Comparison of ENCODE assay signal across 11 cellular contexts in the genomic region with DNA sequence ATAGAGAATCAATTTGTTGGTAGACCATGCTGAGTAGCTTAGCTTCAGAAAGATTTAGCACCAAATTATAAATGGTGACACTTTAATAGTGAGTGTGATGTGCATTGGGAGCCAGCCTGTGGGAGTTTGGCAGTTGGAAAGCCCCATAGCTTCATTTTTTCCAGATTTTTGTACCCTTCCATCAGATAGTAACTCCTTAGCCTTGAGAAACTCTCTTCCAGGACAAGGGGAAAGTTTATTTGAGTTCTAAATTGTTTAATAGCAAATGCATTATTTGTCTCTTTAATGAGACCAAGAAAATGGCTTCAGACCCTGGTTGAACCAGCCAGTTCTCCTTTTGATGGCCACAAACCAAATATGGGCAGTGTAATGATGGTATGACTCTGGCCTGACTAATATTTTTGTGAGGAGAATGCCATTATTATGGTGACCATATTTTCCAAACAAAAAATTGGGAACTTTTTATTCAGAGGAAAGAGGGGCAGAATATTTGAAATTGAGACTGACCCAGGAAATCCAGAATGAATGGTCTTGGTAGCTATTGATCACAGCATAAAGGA. TPM values are rescaled to one million over a fixed set of nuclear protein-coding genes. Genes with fewer than 3 reads are reported as not detected.
"Had no signal": no experiment of that assay in that cellular context is flagged by ENCODE, and none has a peak within 500 bp of the region (broad histone marks: within the 10 kb centered on the region; RNA-seq: fewer than 3 reads in every experiment).

No MANE protein-coding gene starts in this region.

- H3K27ac ChIP-seq: heart right ventricle, left lung, skin epidermis had no signal

- H3K4me3 ChIP-seq: heart right ventricle, left lung, skin epidermis had no signal

- H3K4me1 ChIP-seq: left lung had no signal

- DNase-seq: activated CD4-positive, alpha-beta memory T cell treated with anti-CD3 and anti-CD28 coated beads for 36 hours; activated CD4-positive, alpha-beta T cell treated with anti-CD3 and anti-CD28 coated beads for 1 hour; activated gamma-delta T cell; activated naive CD8-positive, alpha-beta T cell treated with anti-CD3 and anti-CD28 coated beads for 36 hours; activated T-cell treated with anti-CD3 and anti-CD28 coated beads, Interleukin-2, amount 50 U/mL, for 48 hours; anterior cingulate cortex; heart right ventricle; left lung; substantia nigra; T1000 had no signal

- H3K36me3 ChIP-seq: left lung had no signal

- H3K9me3 ChIP-seq: heart right ventricle, left lung had no signal

- H3K27me3 ChIP-seq: heart right ventricle, left lung had no signal

RNA-seq across cellular contexts. Expression of a gene that starts 49.8 kb away (rescaled TPM):
- total RNA-seq: activated naive CD8-positive, alpha-beta T cell treated with anti-CD3 and anti-CD28 coated beads for 36 hours had no signal
